Comparison of ENCODE assay signal across 8 cellular contexts in genomic region chr12:122865268-122866231, GRCh38. TPM values are rescaled to one million over a fixed set of nuclear protein-coding genes. Genes with fewer than 3 reads are reported as not detected.
DNase-seq lines count a peak whose midpoint lies in the region; ATAC-seq and TF ChIP-seq lines count a peak whose summit lies in the region.

No MANE protein-coding gene starts in this region.

- H3K36me3 Mint-ChIP-seq in central memory CD8-positive, alpha-beta T cell (ENCODE audit: insufficient read depth), result peaks cover 57% of the 10 kb centered on the region

- H2BK120ac ChIP-seq in mesendoderm (ENCODE audit: low read depth, low read length), result no peak overlapping the region

- no peaks in the 10 kb centered on the region for H3K79me2 ChIP-seq in mesendoderm (ENCODE audit: control insufficient read depth, insufficient read depth, low read length)

- H3K4ac ChIP-seq in mesendoderm (ENCODE audit: low read depth, low read length), result no peak overlapping the region

- no peak overlapping the region for H2BK15ac ChIP-seq in mesendoderm (replicated peaks; ENCODE audit: low read depth)

- no peak overlapping the region for H2BK5ac ChIP-seq in mesendoderm (ENCODE audit: low read length)

- H3K4me2 ChIP-seq in mesendoderm (ENCODE audit: low read length), result no peak overlapping the region

- no peak overlapping the region for H2AK5ac ChIP-seq in mesendoderm (ENCODE audit: low read length)

- no peak for ATAC-seq in central memory CD8-positive, alpha-beta T cell (replicated peaks; ENCODE audit: extremely low read depth, poor library complexity, severe bottlenecking)
- ATAC-seq in HG03342 (IDR thresholded peaks at IDR 0.05; ENCODE audit: unreplicated experiment) (no peak), GM21529 (IDR thresholded peaks at IDR 0.05; ENCODE audit: unreplicated experiment) (no peak)

- H3K9ac ChIP-seq in mesendoderm (ENCODE audit: low read length), result no peak overlapping the region

- H3K27ac ChIP-seq in C4-2B (no peak overlapping the region), HL-60 (replicated peaks) (no peak overlapping the region), mesendoderm (ENCODE audit: low read depth, low read length) (no peak overlapping the region)

- no peaks in the 10 kb centered on the region for H3K27me3 ChIP-seq in HL-60 (ENCODE audit: insufficient read depth, poor library complexity, severe bottlenecking)
- H3K27me3 ChIP-seq in mesendoderm (ENCODE audit: insufficient read depth, low read length, poor library complexity), result no peaks in the 10 kb centered on the region

- TF ChIP-seq CTCF in C4-2B (conservative IDR thresholded peaks at IDR 0.05), result peak; percentile 65
- TF ChIP-seq CTCF in HL-60 (IDR thresholded peaks at IDR 0.05; ENCODE audit: insufficient read depth, low read length), result peak; percentile 32

- no peak overlapping the region for H4K8ac ChIP-seq in mesendoderm (ENCODE audit: low read depth, low read length)

- no peaks in the 10 kb centered on the region for H3K4me1 ChIP-seq in mesendoderm (ENCODE audit: control insufficient read depth, low read depth, low read length)

- H3K18ac ChIP-seq in mesendoderm (ENCODE audit: low read length), result no peak overlapping the region

- peak overlapping the region; percentile 46 for H3K27ac Mint-ChIP-seq in central memory CD8-positive, alpha-beta T cell (ENCODE audit: low read depth)

- no peaks in the 10 kb centered on the region for H3K27me3 Mint-ChIP-seq in central memory CD8-positive, alpha-beta T cell

- no peaks in the 10 kb centered on the region for H3K36me3 ChIP-seq in mesendoderm (ENCODE audit: control insufficient read depth, insufficient read depth, low read length)

- H3K79me1 ChIP-seq in mesendoderm (ENCODE audit: low read length), result no peaks in the 10 kb centered on the region

- H3K4me3 ChIP-seq in HL-60 (replicated peaks; ENCODE audit: insufficient read depth, low read length), result no peak overlapping the region
- no peak overlapping the region for H3K4me3 ChIP-seq in mesendoderm (ENCODE audit: low read length)

- DNase-seq in HL-60 (ENCODE audit: low read depth in 1 of 2, low spot score in 1 of 2), result peak in 1 of 2 experiments; percentile 34
- no peak for DNase-seq in central memory CD8-positive, alpha-beta T cell (ENCODE audit: low spot score in 2 of 2)
- peak; percentile 45 for DNase-seq in mesendoderm
- no peak for DNase-seq in Ammon's horn (ENCODE audit: low spot score)
- DNase-seq in NCI-H1694 (lab: John Stamatoyannopoulos, UW), result no peak

- no peak overlapping the region for H4K5ac ChIP-seq in mesendoderm (ENCODE audit: low read length)

- no peak overlapping the region for H3K4me3 Mint-ChIP-seq in central memory CD8-positive, alpha-beta T cell

- H3K23ac ChIP-seq in mesendoderm (ENCODE audit: low read length), result no peak overlapping the region

- WGBS in mesendoderm (ENCODE audit: extremely low coverage, insufficient coverage, low lambda C conversion rate), result no CpG with 5 or more reads among the region's 43 CpGs

- no peaks in the 10 kb centered on the region for H3K9me3 Mint-ChIP-seq in central memory CD8-positive, alpha-beta T cell

- H3K4me1 Mint-ChIP-seq in central memory CD8-positive, alpha-beta T cell, result peaks cover 11% of the 10 kb centered on the region

- no peak overlapping the region for H3K56ac ChIP-seq in mesendoderm (ENCODE audit: low read length)

RNA-seq across cellular contexts. Expression of gene HIP1R, which starts 30.3 kb away (rescaled TPM):
- polyA plus RNA-seq in mesendoderm (2013, experiment 1 of 2), result 4.4 TPM
- 4.5 TPM for polyA plus RNA-seq in mesendoderm (2013, experiment 2 of 2)

RNA-seq across cellular contexts. Expression of gene VPS37B, which starts 30.4 kb away (rescaled TPM):
- 8.6 TPM for polyA plus RNA-seq in mesendoderm (2013, experiment 1 of 2)
- 8.4 TPM for polyA plus RNA-seq in mesendoderm (2013, experiment 2 of 2)
